Comparison of ENCODE assay signal across 32 cellular contexts in the genomic region with DNA sequence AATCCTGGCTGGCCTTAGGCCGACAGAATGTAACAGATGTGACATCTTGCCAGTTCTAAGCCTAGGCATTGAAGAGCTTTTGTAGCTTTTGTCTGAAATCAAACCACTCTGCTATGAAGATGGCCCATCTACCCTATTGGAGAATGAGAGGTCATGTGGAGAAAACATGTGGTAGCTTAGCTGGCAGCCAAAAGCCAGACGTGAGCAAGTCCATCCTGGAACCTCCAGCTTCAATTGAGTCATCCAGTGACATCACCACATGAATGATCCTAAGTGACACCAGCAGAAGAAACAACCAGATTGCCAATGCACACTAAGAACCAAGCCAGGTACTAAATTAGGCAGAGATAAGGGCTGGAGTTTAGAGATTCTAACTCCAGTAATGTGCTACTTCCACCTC.
DNase-seq lines count a peak whose midpoint lies in the region; ATAC-seq and TF ChIP-seq lines count a peak whose summit lies in the region.
"Had no signal": no experiment of that assay in that cellular context is flagged by ENCODE, and none has a peak within 500 bp of the region (broad histone marks: within the 10 kb centered on the region; RNA-seq: fewer than 3 reads in every experiment).

No MANE protein-coding gene starts in this region.

- DNase-seq in A172 (ENCODE audit: low spot score) (peak; percentile 19), HFFc6 (peak; percentile 5), RKO (ENCODE audit: low spot score) (peak; percentile 26), foreskin keratinocyte (peak; percentile 0 to 9), tibial artery (no peak), NCI-H748 treated with DMSO at 0.1 percent for 48 hours (lab: John Stamatoyannopoulos, UW) (no peak)
- DNase-seq: activated CD4-positive, alpha-beta memory T cell treated with anti-CD3 and anti-CD28 coated beads for 36 hours; activated CD4-positive, CD25-positive, alpha-beta regulatory T cell treated with anti-CD3 and anti-CD28 coated beads, Interleukin-2, amount 50 U/mL, for 72 hours; activated CD8-positive, alpha-beta memory T cell treated with anti-CD3 and anti-CD28 coated beads, Interleukin-2, amount 50 U/mL, for 4 hours; activated naive CD4-positive, alpha-beta T cell; CD4-positive, alpha-beta T cell; foreskin melanocyte; kidney glomerular epithelial cell; lower lobe of right lung; mucosa of descending colon; natural killer cell; NCI-H1092; NCI-H1694; nucleus accumbens; OCI-M1; psoas muscle; substantia nigra; T-helper 17 cell; upper lobe of right lung had no signal

- no peaks in the 10 kb centered on the region; the same call in 1 of the 2 replicates for H3K9me3 Mint-ChIP-seq in HFFc6

- peaks cover 0 to 5% (median 4%) of the 10 kb centered on the region in 3 donors for H3K9me3 ChIP-seq in tibial artery
- H3K9me3 ChIP-seq: A549, lower lobe of right lung, mucosa of descending colon, psoas muscle, upper lobe of right lung had no signal

- no peaks in the 10 kb centered on the region for H3K36me3 ChIP-seq in tibial artery
- H3K36me3 ChIP-seq: lower lobe of right lung, upper lobe of right lung had no signal

- H3K27ac ChIP-seq in foreskin keratinocyte (no peak overlapping the region), tibial artery (no peak overlapping the region)
- H3K27ac ChIP-seq: A549, lower lobe of right lung, psoas muscle, upper lobe of right lung had no signal

- no peak overlapping the region for H3K4me3 ChIP-seq in tibial artery
- H3K4me3 ChIP-seq: A549, lower lobe of right lung, mucosa of descending colon, psoas muscle, upper lobe of right lung had no signal

- no peaks in the 10 kb centered on the region for H3K4me1 ChIP-seq in foreskin keratinocyte
- no peaks in the 10 kb centered on the region for H3K4me1 ChIP-seq in tibial artery
- H3K4me1 ChIP-seq: A549, lower lobe of right lung, psoas muscle, upper lobe of right lung had no signal

- H3K36me3 Mint-ChIP-seq in HFFc6 (ENCODE audit: low read depth): no peaks in the 10 kb centered on the region
- H3K36me3 Mint-ChIP-seq: activated CD4-positive, alpha-beta memory T cell treated with anti-CD3 and anti-CD28 coated beads for 36 hours; stimulated activated effector memory CD8-positive, alpha-beta T cell treated with anti-CD3 and anti-CD28 coated beads, Interleukin-12 subunit alpha, Interleukin-12 subunit beta, amount 100 ng/mL, for 72 hours had no signal

- ATAC-seq in foreskin keratinocyte: no peak
- ATAC-seq in HG03175 (IDR thresholded peaks at IDR 0.05; ENCODE audit: unreplicated experiment): no peak
- no peak for ATAC-seq in HG02610 (IDR thresholded peaks at IDR 0.05; ENCODE audit: unreplicated experiment)
- ATAC-seq: A549; lower lobe of right lung; mucosa of descending colon; natural killer cell; psoas muscle; Right ventricle myocardium inferior; SK-N-SH treated with all-trans-retinoic acid at 6 μM for 48 hours; stimulated activated effector memory CD8-positive, alpha-beta T cell treated with anti-CD3 and anti-CD28 coated beads, Interleukin-12 subunit alpha, Interleukin-12 subunit beta, amount 100 ng/mL, for 72 hours; T-helper 17 cell; upper lobe of right lung had no signal

- no peak overlapping the region for H3K4me3 Mint-ChIP-seq in HFFc6
- H3K4me3 Mint-ChIP-seq: activated CD4-positive, alpha-beta memory T cell treated with anti-CD3 and anti-CD28 coated beads for 36 hours; CD4-positive, alpha-beta T cell; central memory CD8-positive, alpha-beta T cell; dendritic cell treated with granulocyte-macrophage colony-stimulating factor and Interleukin-4, amounts not matched to agents 40 ng/mL and 50 ng/mL, for 4 days; natural killer cell; stimulated activated effector memory CD8-positive, alpha-beta T cell treated with anti-CD3 and anti-CD28 coated beads, Interleukin-12 subunit alpha, Interleukin-12 subunit beta, amount 100 ng/mL, for 72 hours; T-helper 17 cell had no signal

- H3K27ac Mint-ChIP-seq in HFFc6: no peak overlapping the region
- H3K27ac Mint-ChIP-seq: activated CD4-positive, alpha-beta memory T cell treated with anti-CD3 and anti-CD28 coated beads for 36 hours; CD4-positive, alpha-beta T cell; dendritic cell treated with granulocyte-macrophage colony-stimulating factor and Interleukin-4, amounts not matched to agents 40 ng/mL and 50 ng/mL, for 4 days; natural killer cell; stimulated activated effector memory CD8-positive, alpha-beta T cell treated with anti-CD3 and anti-CD28 coated beads, Interleukin-12 subunit alpha, Interleukin-12 subunit beta, amount 100 ng/mL, for 72 hours; T-helper 17 cell had no signal

- TF ChIP-seq CTCF in HFFc6 (IDR thresholded peaks at IDR 0.05) (no peak), foreskin keratinocyte (conservative IDR thresholded peaks at IDR 0.05) (no peak), tibial artery (IDR thresholded peaks at IDR 0.05) (no peak)

- H3K27me3 ChIP-seq in foreskin keratinocyte (no peaks in the 10 kb centered on the region), tibial artery (no peaks in the 10 kb centered on the region)
- H3K27me3 ChIP-seq: upper lobe of right lung had no signal

- no peaks in the 10 kb centered on the region for H3K4me1 Mint-ChIP-seq in HFFc6 (ENCODE audit: low read depth)
- H3K4me1 Mint-ChIP-seq: central memory CD8-positive, alpha-beta T cell; natural killer cell; stimulated activated effector memory CD8-positive, alpha-beta T cell treated with anti-CD3 and anti-CD28 coated beads, Interleukin-12 subunit alpha, Interleukin-12 subunit beta, amount 100 ng/mL, for 72 hours; T-helper 17 cell had no signal

- H3K27me3 Mint-ChIP-seq in HFFc6 (ENCODE audit: insufficient read depth): peaks cover 2% of the 10 kb centered on the region
- H3K27me3 Mint-ChIP-seq: activated CD4-positive, alpha-beta memory T cell treated with anti-CD3 and anti-CD28 coated beads for 36 hours; CD4-positive, alpha-beta T cell; central memory CD8-positive, alpha-beta T cell; dendritic cell treated with granulocyte-macrophage colony-stimulating factor and Interleukin-4, amounts not matched to agents 40 ng/mL and 50 ng/mL, for 4 days; T-helper 17 cell had no signal

- intact Hi-C loops in tibial artery (cut with DNase I; ENCODE audit: low total_unique reads): no loop called here

Comparison
In these comparisons a context has a peak if more than half of its experiments do, and no peak if none do; other contexts are left out.
1. DNase-seq: peak in A172 (single experiment), HFFc6 (single experiment), RKO (single experiment) and foreskin keratinocyte (2 of 2); none in tibial artery (0 of 2) and NCI-H748 treated with DMSO at 0.1 percent for 48 hours (single experiment).